In genomic region chr6:149723771-149724417, GRCh38 we compare ENCODE assay signal across 8 cellular contexts. TPM values are rescaled to one million over a fixed set of nuclear protein-coding genes. Genes with fewer than 3 reads are reported as not detected.
DNase-seq lines count a peak whose midpoint lies in the region; ATAC-seq lines count a peak whose summit lies in the region.

No MANE protein-coding gene starts in this region.

- peaks cover 4% of the 10 kb centered on the region for H3K4me1 ChIP-seq in HAP-1
- H3K4me1 ChIP-seq in naive thymus-derived CD4-positive, alpha-beta T cell (ENCODE audit: control insufficient read depth in 2 of 2, insufficient read depth in 2 of 2, low read length in 2 of 2), result peaks cover 3 to 13% of the 10 kb centered on the region in 2 donors

- CTCF ChIA-PET in naive thymus-derived CD4-positive, alpha-beta T cell (lab: Charles Lee), result interaction anchor here (0.5 to 0.9 kb wide), 5 partner anchors 13 to 671 kb away, joined by 3 to 5 read pairs (median 3); no protein-coding TSS in a partner anchor

- POLR2A ChIA-PET in naive thymus-derived CD4-positive, alpha-beta T cell (lab: Charles Lee), result no interaction called here

- peak; percentile 93 for ATAC-seq in naive thymus-derived CD4-positive, alpha-beta T cell
- ATAC-seq in HG03095 (IDR thresholded peaks at IDR 0.05; ENCODE audit: unreplicated experiment), result no peak

- intact Hi-C loops in naive thymus-derived CD4-positive, alpha-beta T cell (cut with micrococcal nuclease), result loop anchor here (1.0 to 2.0 kb wide), 7 partner anchors 22 to 293 kb away; partner anchors contain the start of genes NUP43 (in 1 of the 2) and PPIL4 (in 1 of the 2)

- peaks cover 16 to 30% (median 24%) of the 10 kb centered on the region in 7 donors for H3K4me1 Mint-ChIP-seq in naive thymus-derived CD4-positive, alpha-beta T cell

- in situ Hi-C loops in HAP-1 (cut with MboI; ENCODE audit: low sequenced_read_pairs), result no loop called here

- peaks cover 0 to 17% (median 8%) of the 10 kb centered on the region in 5 donors for H3K36me3 Mint-ChIP-seq in naive thymus-derived CD4-positive, alpha-beta T cell

- no peak overlapping the region for H3K4me3 ChIP-seq in HAP-1
- no peak overlapping the region for H3K4me3 ChIP-seq in naive thymus-derived CD4-positive, alpha-beta T cell (ENCODE audit: low read length)

- H3K27me3 ChIP-seq in HAP-1 (ENCODE audit: low read depth), result no peaks in the 10 kb centered on the region
- no peaks in the 10 kb centered on the region for H3K27me3 ChIP-seq in naive thymus-derived CD4-positive, alpha-beta T cell (ENCODE audit: control insufficient read depth in 2 of 2, insufficient read depth in 2 of 2, low read length in 2 of 2)

- H3K4me3 Mint-ChIP-seq in naive thymus-derived CD4-positive, alpha-beta T cell, result no peak overlapping the region

- H3K9me3 ChIP-seq in HAP-1, result no peaks in the 10 kb centered on the region
- H3K9me3 ChIP-seq in naive thymus-derived CD4-positive, alpha-beta T cell (ENCODE audit: control insufficient read depth in 2 of 3, low read length in 3 of 3), result no peaks in the 10 kb centered on the region

- H3K27ac Mint-ChIP-seq in naive thymus-derived CD4-positive, alpha-beta T cell, result peak overlapping the region in 4 of 9 donors; percentile 10 to 78 (median 34)

- no peaks in the 10 kb centered on the region for H3K9me3 Mint-ChIP-seq in naive thymus-derived CD4-positive, alpha-beta T cell

- no peak overlapping the region for H3K27ac ChIP-seq in epithelial cell of prostate
- H3K27ac ChIP-seq in naive thymus-derived CD4-positive, alpha-beta T cell (ENCODE audit: low read depth, low read length), result no peak overlapping the region

- DNase-seq in COR-L47 (lab: John Stamatoyannopoulos, UW), result peak; percentile 29
- DNase-seq in HAP-1 (ENCODE audit: low spot score in 2 of 2), result peak; percentile 71 to 79
- peak; percentile 16 to 69 for DNase-seq in NCI-H524 (lab: John Stamatoyannopoulos, UW)
- peak; percentile 46 for DNase-seq in activated CD4-positive, alpha-beta T cell treated with anti-CD3 and anti-CD28 coated beads for 48 hours
- DNase-seq in epithelial cell of prostate (ENCODE audit: low read depth, low spot score), result peak; percentile 46
- DNase-seq in naive thymus-derived CD4-positive, alpha-beta T cell, result peak in 7 of 9 donors; percentile 29 to 50 (median 43)
- DNase-seq in HK-2 (ENCODE audit: unreplicated experiment), result no peak

- no peaks in the 10 kb centered on the region for H3K27me3 Mint-ChIP-seq in naive thymus-derived CD4-positive, alpha-beta T cell

- peaks cover 40% of the 10 kb centered on the region for H3K36me3 ChIP-seq in HAP-1 (replicated peaks)
- peaks cover 0 to 20% (median 0%) of the 10 kb centered on the region in 3 experiments for H3K36me3 ChIP-seq in naive thymus-derived CD4-positive, alpha-beta T cell (ENCODE audit: control insufficient read depth in 2 of 3, insufficient read depth in 3 of 3, low read length in 3 of 3)

RNA-seq across cellular contexts. Expression of gene LATS1, which starts 6.0 kb away (rescaled TPM):
- total RNA-seq in naive thymus-derived CD4-positive, alpha-beta T cell, result 10 to 100 TPM; 33.3 to 49.5 (median 44.6) TPM
- polyA plus RNA-seq in naive thymus-derived CD4-positive, alpha-beta T cell, result 10 to 100 TPM; 14.2 to 17.7 TPM

RNA-seq across cellular contexts. Expression of gene NUP43, which starts 22.4 kb away (rescaled TPM):
- 10 to 100 TPM; 14.0 to 70.7 (median 60.2) TPM for total RNA-seq in naive thymus-derived CD4-positive, alpha-beta T cell
- 1 to 10 TPM; 5.1 to 6.6 TPM for polyA plus RNA-seq in naive thymus-derived CD4-positive, alpha-beta T cell

RNA-seq across cellular contexts. Expression of gene PCMT1, which starts 25.6 kb away (rescaled TPM):
- total RNA-seq in naive thymus-derived CD4-positive, alpha-beta T cell, result 10 to 100 TPM; 26.6 to 84.9 (median 47.1) TPM
- polyA plus RNA-seq in naive thymus-derived CD4-positive, alpha-beta T cell, result 100 to 1,000 TPM; 132 to 135 TPM
